In the genomic region with DNA sequence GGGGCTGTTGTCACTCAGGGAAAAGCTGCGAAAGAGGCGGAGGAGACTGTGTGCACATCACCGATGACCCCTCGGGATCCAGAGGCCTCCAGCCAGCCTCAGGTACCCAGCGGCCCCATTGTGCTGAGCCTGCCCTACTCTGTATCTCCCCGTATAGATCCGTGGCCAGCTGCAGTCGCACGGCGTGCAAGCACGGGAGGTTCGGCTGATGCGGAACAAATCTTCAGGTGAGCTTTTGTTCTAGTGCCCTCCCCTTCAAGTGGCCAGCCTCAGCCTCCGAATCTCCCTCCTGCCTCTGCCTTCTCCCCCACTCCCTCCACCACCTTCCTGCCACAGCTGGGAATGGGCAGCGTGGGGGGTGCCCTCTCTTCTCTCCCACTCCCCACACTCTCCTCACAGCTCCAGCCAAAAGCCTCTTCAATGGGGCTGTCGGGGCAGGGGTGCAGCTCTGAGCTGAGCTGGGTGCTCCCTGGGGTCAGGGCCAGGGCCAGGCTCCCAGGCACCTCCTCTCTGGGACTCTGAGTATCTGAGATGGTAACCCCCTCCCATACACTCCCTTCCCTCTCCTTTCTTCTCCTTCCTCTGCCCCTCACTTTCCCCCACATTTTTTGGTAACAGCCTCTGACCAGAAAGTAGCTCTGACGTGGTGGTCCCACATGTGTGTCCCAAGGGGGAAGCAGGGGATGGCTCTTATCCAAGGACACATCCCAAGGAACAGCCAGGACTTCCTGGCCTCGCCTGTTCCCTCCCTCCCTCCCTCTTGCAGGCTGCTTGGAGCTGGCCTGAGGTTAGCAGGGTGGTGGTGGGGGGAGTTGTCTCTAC, we compare ENCODE assay signal across 23 cellular contexts.
"Had no signal": no experiment of that assay in that cellular context is flagged by ENCODE, and none has a peak within 500 bp of the region (broad histone marks: within the 10 kb centered on the region; RNA-seq: fewer than 3 reads in every experiment).

No MANE protein-coding gene starts in this region.

- H3K9me3 Mint-ChIP-seq: activated T-helper 1 cell treated with anti-CD3 and anti-CD28 coated beads, Interleukin-12 subunit alpha, Interleukin-12 subunit beta, Interleukin-2, Interleukin-4 antibody, amounts not matched to agents 30 ng/mL and 10 ng/mL and 1 ng/mL, durations not matched to agents 14 hours and 24 hours and 36 hours had no signal

- ATAC-seq: gastroesophageal sphincter; left colon; mucosa of descending colon; stimulated activated naive CD8-positive, alpha-beta T cell treated with anti-CD3 and anti-CD28 coated beads, Interleukin-15, Interleukin-2, amounts not matched to agents 100 U/mL and 50 U/mL, for 24 hours had no signal

- H3K27me3 Mint-ChIP-seq: activated naive CD8-positive, alpha-beta T cell had no signal

- H3K27ac ChIP-seq: adrenal gland, breast epithelium, epithelial cell of prostate, gastroesophageal sphincter, parathyroid adenoma, SK-N-MC, thyroid gland, WERI-Rb-1 had no signal

- H3K27ac Mint-ChIP-seq: activated naive CD8-positive, alpha-beta T cell; activated T-helper 1 cell treated with anti-CD3 and anti-CD28 coated beads, Interleukin-12 subunit alpha, Interleukin-12 subunit beta, Interleukin-2, Interleukin-4 antibody, amounts not matched to agents 30 ng/mL and 10 ng/mL and 1 ng/mL, durations not matched to agents 14 hours and 24 hours and 36 hours; nephron progenitor cell had no signal

- H3K27me3 ChIP-seq: gastroesophageal sphincter, thyroid gland had no signal

- H3K4me3 Mint-ChIP-seq: activated naive CD8-positive, alpha-beta T cell; activated T-helper 1 cell treated with anti-CD3 and anti-CD28 coated beads, Interleukin-12 subunit alpha, Interleukin-12 subunit beta, Interleukin-2, Interleukin-4 antibody, amounts not matched to agents 30 ng/mL and 10 ng/mL and 1 ng/mL, durations not matched to agents 14 hours and 24 hours and 36 hours; nephron progenitor cell had no signal

- H3K36me3 Mint-ChIP-seq: activated naive CD8-positive, alpha-beta T cell had no signal

- H3K9me3 ChIP-seq: adrenal gland, breast epithelium, gastroesophageal sphincter, mucosa of descending colon, thyroid gland had no signal

- H3K4me1 ChIP-seq: adrenal gland, breast epithelium, parathyroid adenoma had no signal

- H3K4me3 ChIP-seq: adrenal gland, breast epithelium, gastroesophageal sphincter, mucosa of descending colon, SK-N-MC, thyroid gland had no signal

- H3K4me1 Mint-ChIP-seq: nephron progenitor cell had no signal

- DNase-seq: activated CD4-positive, alpha-beta T cell treated with anti-CD3 and anti-CD28 coated beads, Interleukin-2, amount 50 U/mL, for 48 hours; activated naive CD4-positive, alpha-beta T cell; cerebellar nuclear complex; hypothalamus; left colon; mesenchymal stem cell; mucosa of descending colon; nephron progenitor cell; stimulated activated CD4-positive, alpha-beta T cell treated with anti-CD3 and anti-CD28 coated beads, Interleukin-4, amount 100 ng/mL, for 24 hours; stimulated activated naive CD8-positive, alpha-beta T cell treated with anti-CD3 and anti-CD28 coated beads, Interleukin-15, Interleukin-2, amounts not matched to agents 100 U/mL and 50 U/mL, for 24 hours; substantia nigra; SW 1271; T-helper 2 cell; thyroid gland; WERI-Rb-1 had no signal

- H3K36me3 ChIP-seq: breast epithelium had no signal
